Comparison of ENCODE assay signal across 1 cellular context in the genomic region with DNA sequence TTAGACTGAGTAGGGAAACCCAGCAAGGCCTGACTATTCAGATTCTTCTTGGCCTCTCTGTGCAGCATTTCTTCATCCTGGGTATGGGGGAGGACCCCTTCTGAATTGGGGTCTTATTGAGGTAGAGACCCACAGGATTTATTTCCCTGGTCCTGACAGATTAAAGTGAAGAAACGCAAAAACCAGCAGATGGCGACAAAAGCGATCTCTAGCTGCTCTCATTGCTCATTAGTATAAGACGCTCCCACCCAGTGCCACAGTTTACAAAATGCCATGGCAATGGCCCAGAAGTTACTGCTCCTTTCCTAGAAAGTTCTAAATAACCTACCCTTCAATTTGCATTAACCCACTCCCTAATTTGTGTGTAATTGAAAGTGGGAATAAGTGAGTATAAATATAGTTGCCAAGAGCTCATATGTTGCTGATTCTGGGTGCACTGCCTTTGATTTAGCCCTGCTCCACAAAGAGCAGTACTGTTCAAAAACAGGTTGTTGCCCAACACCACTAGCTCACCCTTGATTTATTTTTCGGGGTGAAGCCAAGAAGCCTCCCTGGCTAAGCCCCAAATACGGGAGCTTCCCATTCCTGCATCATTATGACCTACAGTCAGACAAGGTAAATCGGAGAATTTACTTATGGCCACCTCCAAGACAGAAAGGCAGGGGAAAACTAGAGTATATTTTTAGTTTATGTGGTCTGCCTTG.
TF ChIP-seq lines count a peak whose summit lies in the region.

No MANE protein-coding gene starts in this region.

TF ChIP-seq in GM23338, 12 proteins besides CTCF, POLR2A, EP300 and RAD21 (continued from another document):
- TF ChIP-seq ZNF114 (CRISPR knock-in tag; IDR thresholded peaks at IDR 0.05) (no peak), STAT1 (IDR thresholded peaks at IDR 0.05; ENCODE audit: unreplicated experiment) (no peak), CREB1 (CRISPR knock-in tag; IDR thresholded peaks at IDR 0.05; ENCODE audit: low read depth) (no peak), EZH2phosphoT487 (IDR thresholded peaks at IDR 0.05; ENCODE audit: unreplicated experiment) (no peak), JUNB (IDR thresholded peaks at IDR 0.05; ENCODE audit: unreplicated experiment) (no peak), NANOG (IDR thresholded peaks at IDR 0.05; ENCODE audit: borderline replicate concordance) (no peak)
- TF ChIP-seq, protein P1, sequence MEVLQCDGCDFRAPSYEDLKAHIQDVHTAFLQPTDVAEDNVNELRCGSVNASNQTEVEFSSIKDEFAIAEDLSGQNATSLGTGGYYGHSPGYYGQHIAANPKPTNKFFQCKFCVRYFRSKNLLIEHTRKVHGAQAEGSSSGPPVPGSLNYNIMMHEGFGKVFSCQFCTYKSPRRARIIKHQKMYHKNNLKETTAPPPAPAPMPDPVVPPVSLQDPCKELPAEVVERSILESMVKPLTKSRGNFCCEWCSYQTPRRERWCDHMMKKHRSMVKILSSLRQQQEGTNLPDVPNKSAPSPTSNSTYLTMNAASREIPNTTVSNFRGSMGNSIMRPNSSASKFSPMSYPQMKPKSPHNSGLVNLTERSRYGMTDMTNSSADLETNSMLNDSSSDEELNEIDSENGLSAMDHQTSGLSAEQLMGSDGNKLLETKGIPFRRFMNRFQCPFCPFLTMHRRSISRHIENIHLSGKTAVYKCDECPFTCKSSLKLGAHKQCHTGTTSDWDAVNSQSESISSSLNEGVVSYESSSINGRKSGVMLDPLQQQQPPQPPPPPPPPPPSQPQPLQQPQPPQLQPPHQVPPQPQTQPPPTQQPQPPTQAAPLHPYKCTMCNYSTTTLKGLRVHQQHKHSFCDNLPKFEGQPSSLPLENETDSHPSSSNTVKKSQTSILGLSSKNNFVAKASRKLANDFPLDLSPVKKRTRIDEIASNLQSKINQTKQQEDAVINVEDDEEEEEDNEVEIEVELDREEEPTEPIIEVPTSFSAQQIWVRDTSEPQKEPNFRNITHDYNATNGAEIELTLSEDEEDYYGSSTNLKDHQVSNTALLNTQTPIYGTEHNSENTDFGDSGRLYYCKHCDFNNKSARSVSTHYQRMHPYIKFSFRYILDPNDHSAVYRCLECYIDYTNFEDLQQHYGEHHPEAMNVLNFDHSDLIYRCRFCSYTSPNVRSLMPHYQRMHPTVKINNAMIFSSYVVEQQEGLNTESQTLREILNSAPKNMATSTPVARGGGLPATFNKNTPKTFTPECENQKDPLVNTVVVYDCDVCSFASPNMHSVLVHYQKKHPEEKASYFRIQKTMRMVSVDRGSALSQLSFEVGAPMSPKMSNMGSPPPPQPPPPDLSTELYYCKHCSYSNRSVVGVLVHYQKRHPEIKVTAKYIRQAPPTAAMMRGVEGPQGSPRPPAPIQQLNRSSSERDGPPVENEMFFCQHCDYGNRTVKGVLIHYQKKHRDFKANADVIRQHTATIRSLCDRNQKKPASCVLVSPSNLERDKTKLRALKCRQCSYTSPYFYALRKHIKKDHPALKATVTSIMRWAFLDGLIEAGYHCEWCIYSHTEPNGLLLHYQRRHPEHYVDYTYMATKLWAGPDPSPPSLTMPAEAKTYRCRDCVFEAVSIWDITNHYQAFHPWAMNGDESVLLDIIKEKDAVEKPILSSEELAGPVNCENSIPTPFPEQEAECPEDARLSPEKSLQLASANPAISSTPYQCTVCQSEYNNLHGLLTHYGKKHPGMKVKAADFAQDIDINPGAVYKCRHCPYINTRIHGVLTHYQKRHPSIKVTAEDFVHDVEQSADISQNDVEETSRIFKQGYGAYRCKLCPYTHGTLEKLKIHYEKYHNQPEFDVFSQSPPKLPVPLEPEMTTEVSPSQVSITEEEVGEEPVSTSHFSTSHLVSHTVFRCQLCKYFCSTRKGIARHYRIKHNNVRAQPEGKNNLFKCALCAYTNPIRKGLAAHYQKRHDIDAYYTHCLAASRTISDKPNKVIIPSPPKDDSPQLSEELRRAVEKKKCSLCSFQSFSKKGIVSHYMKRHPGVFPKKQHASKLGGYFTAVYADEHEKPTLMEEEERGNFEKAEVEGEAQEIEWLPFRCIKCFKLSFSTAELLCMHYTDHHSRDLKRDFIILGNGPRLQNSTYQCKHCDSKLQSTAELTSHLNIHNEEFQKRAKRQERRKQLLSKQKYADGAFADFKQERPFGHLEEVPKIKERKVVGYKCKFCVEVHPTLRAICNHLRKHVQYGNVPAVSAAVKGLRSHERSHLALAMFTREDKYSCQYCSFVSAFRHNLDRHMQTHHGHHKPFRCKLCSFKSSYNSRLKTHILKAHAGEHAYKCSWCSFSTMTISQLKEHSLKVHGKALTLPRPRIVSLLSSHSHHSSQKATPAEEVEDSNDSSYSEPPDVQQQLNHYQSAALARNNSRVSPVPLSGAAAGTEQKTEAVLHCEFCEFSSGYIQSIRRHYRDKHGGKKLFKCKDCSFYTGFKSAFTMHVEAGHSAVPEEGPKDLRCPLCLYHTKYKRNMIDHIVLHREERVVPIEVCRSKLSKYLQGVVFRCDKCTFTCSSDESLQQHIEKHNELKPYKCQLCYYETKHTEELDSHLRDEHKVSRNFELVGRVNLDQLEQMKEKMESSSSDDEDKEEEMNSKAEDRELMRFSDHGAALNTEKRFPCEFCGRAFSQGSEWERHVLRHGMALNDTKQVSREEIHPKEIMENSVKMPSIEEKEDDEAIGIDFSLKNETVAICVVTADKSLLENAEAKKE (CRISPR knock-in tag; IDR thresholded peaks at IDR 0.05) = no peak
- TF ChIP-seq, protein P2, sequence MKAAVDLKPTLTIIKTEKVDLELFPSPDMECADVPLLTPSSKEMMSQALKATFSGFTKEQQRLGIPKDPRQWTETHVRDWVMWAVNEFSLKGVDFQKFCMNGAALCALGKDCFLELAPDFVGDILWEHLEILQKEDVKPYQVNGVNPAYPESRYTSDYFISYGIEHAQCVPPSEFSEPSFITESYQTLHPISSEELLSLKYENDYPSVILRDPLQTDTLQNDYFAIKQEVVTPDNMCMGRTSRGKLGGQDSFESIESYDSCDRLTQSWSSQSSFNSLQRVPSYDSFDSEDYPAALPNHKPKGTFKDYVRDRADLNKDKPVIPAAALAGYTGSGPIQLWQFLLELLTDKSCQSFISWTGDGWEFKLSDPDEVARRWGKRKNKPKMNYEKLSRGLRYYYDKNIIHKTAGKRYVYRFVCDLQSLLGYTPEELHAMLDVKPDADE (IDR thresholded peaks at IDR 0.05) = no peak
